18 cellular contexts compared by ENCODE assay signal in genomic region chr11:126645206-126645605, GRCh38.
"Had no signal": no experiment of that assay in that cellular context is flagged by ENCODE, and none has a peak within 500 bp of the region (broad histone marks: within the 10 kb centered on the region; RNA-seq: fewer than 3 reads in every experiment).

No MANE protein-coding gene starts in this region.

- H3K27ac ChIP-seq: gastrocnemius medialis, left lung, tibial nerve, VCaP had no signal

- FAIRE-seq: colon had no signal

- H3K4me1 ChIP-seq: gastrocnemius medialis, left lung, tibial nerve had no signal

- H3K27me3 ChIP-seq: gastrocnemius medialis, tibial nerve had no signal

- H3K9me3 ChIP-seq: gastrocnemius medialis, left lung, mucosa of descending colon, tibial nerve had no signal

- H3K4me3 ChIP-seq: gastrocnemius medialis, left lung, mucosa of descending colon, tibial nerve had no signal

- DNase-seq: activated CD4-positive, alpha-beta T cell treated with anti-CD3 and anti-CD28 coated beads for 4 hours; activated CD8-positive, alpha-beta memory T cell treated with anti-CD3 and anti-CD28 coated beads, Interleukin-2, amount 50 U/mL, for 4 hours; activated CD8-positive, alpha-beta T cell treated with anti-CD3 and anti-CD28 coated beads for 36 hours; activated naive CD8-positive, alpha-beta T cell treated with anti-CD3 and anti-CD28 coated beads, Interleukin-2, amount 10 ng/mL, durations not matched to agents 7 days and 5 days; aorta; effector CD4-positive, alpha-beta T cell; gastrocnemius medialis; islet precursor cell; left lung; mucosa of descending colon; occipital lobe; stimulated activated CD4-positive, alpha-beta T cell treated with anti-CD3 and anti-CD28 coated beads, Interleukin-2, amount 100 ng/mL, for 24 hours; stimulated activated naive B cell treated with anti-CD40 and anti-IgM and Interleukin-4, amounts not matched to agents 10 μg/mL and 1 μg/mL and 100 μg/mL, for 72 hours; T-helper 9 cell had no signal

- H3K36me3 ChIP-seq: gastrocnemius medialis, left lung, tibial nerve had no signal

- ATAC-seq: activated CD8-positive, alpha-beta T cell treated with anti-CD3 and anti-CD28 coated beads for 36 hours; gastrocnemius medialis; left lung; mucosa of descending colon; sciatic nerve; stimulated activated naive B cell treated with anti-CD40 and anti-IgM and Interleukin-4, amounts not matched to agents 10 μg/mL and 1 μg/mL and 100 μg/mL, for 72 hours had no signal
